In the genomic region with DNA sequence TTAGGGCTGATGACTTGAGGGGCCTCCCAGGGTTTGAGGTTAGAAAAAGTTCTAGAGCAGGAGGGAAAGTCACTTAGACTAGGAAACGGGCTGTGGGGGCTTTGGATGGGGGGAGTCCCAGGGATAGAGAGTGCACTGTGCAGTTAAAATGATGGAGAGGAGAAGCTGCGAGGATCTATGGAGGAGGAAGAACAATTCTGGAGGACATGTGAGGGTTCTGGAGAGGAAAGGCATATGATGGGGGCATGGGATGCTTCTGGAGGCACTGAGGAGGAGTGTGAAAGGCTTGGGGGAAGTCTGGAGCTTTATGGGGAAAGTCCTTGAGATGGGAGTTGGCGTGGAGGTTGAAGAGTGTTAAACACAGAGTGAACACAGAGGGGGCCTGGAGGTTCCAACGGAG, we compare ENCODE assay signal across 2 cellular contexts.
TF ChIP-seq lines count a peak whose summit lies in the region.

No MANE protein-coding gene starts in this region.

TF ChIP-seq in HEK293, 187 proteins besides CTCF, POLR2A, EP300 and RAD21:
- TF ChIP-seq KLF8 (tag by site-specific recombination; IDR thresholded peaks at IDR 0.05), result no peak
- no peak for TF ChIP-seq ZNF19 (tag by site-specific recombination; IDR thresholded peaks at IDR 0.05; ENCODE audit: low read depth)
- TF ChIP-seq ZNF174 (tag by site-specific recombination; IDR thresholded peaks at IDR 0.05), result no peak
- peak; percentile 86 for TF ChIP-seq PRDM1 (tag by site-specific recombination; IDR thresholded peaks at IDR 0.05)
- TF ChIP-seq, protein P1, sequence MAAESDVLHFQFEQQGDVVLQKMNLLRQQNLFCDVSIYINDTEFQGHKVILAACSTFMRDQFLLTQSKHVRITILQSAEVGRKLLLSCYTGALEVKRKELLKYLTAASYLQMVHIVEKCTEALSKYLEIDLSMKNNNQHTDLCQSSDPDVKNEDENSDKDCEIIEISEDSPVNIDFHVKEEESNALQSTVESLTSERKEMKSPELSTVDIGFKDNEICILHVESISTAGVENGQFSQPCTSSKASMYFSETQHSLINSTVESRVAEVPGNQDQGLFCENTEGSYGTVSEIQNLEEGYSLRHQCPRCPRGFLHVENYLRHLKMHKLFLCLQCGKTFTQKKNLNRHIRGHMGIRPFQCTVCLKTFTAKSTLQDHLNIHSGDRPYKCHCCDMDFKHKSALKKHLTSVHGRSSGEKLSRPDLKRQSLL (tag by site-specific recombination; IDR thresholded peaks at IDR 0.05), result no peak
- TF ChIP-seq ZNF510 (tag by site-specific recombination; IDR thresholded peaks at IDR 0.05; ENCODE audit: insufficient replicate concordance), result no peak
- TF ChIP-seq, protein P2, sequence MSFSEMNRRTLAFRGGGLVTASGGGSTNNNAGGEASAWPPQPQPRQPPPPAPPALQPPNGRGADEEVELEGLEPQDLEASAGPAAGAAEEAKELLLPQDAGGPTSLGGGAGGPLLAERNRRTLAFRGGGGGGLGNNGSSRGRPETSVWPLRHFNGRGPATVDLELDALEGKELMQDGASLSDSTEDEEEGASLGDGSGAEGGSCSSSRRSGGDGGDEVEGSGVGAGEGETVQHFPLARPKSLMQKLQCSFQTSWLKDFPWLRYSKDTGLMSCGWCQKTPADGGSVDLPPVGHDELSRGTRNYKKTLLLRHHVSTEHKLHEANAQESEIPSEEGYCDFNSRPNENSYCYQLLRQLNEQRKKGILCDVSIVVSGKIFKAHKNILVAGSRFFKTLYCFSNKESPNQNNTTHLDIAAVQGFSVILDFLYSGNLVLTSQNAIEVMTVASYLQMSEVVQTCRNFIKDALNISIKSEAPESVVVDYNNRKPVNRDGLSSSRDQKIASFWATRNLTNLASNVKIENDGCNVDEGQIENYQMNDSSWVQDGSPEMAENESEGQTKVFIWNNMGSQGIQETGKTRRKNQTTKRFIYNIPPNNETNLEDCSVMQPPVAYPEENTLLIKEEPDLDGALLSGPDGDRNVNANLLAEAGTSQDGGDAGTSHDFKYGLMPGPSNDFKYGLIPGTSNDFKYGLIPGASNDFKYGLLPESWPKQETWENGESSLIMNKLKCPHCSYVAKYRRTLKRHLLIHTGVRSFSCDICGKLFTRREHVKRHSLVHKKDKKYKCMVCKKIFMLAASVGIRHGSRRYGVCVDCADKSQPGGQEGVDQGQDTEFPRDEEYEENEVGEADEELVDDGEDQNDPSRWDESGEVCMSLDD (tag by site-specific recombination; IDR thresholded peaks at IDR 0.05), result 0 out of 2 replicates have a peak, but pooled peaks have one; percentile 22
- TF ChIP-seq ZNF311 (tag by site-specific recombination; IDR thresholded peaks at IDR 0.05; ENCODE audit: borderline replicate concordance), result no peak
- 0 out of 2 replicates have a peak, but pooled peaks have one; percentile 7 for TF ChIP-seq GLIS1 (tag by site-specific recombination; IDR thresholded peaks at IDR 0.05)
- no peak for TF ChIP-seq ZNF221 (tag by site-specific recombination; IDR thresholded peaks at IDR 0.05; ENCODE audit: borderline replicate concordance)
- TF ChIP-seq ZNF792 (tag by site-specific recombination; IDR thresholded peaks at IDR 0.05), result no peak
- no peak for TF ChIP-seq ZNF677 (tag by site-specific recombination; IDR thresholded peaks at IDR 0.05)
- no peak for TF ChIP-seq ZSCAN16 (tag by site-specific recombination; IDR thresholded peaks at IDR 0.05)
- TF ChIP-seq EGR2 (tag by site-specific recombination; IDR thresholded peaks at IDR 0.05; ENCODE audit: low read depth), result peak; percentile 17; the same call in 1 of the 2 replicates
- no peak for TF ChIP-seq ZNF560 (tag by site-specific recombination; IDR thresholded peaks at IDR 0.05; ENCODE audit: borderline replicate concordance)
- TF ChIP-seq ZNF660 (tag by site-specific recombination; IDR thresholded peaks at IDR 0.05), result no peak
- TF ChIP-seq, protein P3, sequence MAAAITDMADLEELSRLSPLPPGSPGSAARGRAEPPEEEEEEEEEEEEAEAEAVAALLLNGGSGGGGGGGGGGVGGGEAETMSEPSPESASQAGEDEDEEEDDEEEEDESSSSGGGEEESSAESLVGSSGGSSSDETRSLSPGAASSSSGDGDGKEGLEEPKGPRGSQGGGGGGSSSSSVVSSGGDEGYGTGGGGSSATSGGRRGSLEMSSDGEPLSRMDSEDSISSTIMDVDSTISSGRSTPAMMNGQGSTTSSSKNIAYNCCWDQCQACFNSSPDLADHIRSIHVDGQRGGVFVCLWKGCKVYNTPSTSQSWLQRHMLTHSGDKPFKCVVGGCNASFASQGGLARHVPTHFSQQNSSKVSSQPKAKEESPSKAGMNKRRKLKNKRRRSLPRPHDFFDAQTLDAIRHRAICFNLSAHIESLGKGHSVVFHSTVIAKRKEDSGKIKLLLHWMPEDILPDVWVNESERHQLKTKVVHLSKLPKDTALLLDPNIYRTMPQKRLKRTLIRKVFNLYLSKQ (tag by site-specific recombination; IDR thresholded peaks at IDR 0.05; ENCODE audit: borderline replicate concordance), result no peak
- no peak for TF ChIP-seq ZNF624 (tag by site-specific recombination; IDR thresholded peaks at IDR 0.05)

TF ChIP-seq in K562, 482 proteins besides CTCF, POLR2A, EP300 and RAD21:
- TF ChIP-seq DDX20 (tag; IDR thresholded peaks at IDR 0.05; ENCODE audit: low read depth) (no peak), ZNF766 (CRISPR knock-in tag; conservative IDR thresholded peaks at IDR 0.05) (no peak), ARNT (IDR thresholded peaks at IDR 0.05) (peak in 1 of 2 experiments; percentile 78; a peak in 1 of 4 replicates)
